In genomic region chr4:82430193-82431025, GRCh38 we compare ENCODE assay signal across 8 cellular contexts. TPM values are rescaled to one million over a fixed set of nuclear protein-coding genes. Genes with fewer than 3 reads are reported as not detected.
DNase-seq lines count a peak whose midpoint lies in the region; ATAC-seq lines count a peak whose summit lies in the region.

TSS of gene ENOPH1 (plus strand) at chr4:82430590. CDS start at chr4:82430830, 240 bp downstream.
TSS of gene HNRNPDL (minus strand) at chr4:82430462. CDS start at chr4:82429690, 772 bp downstream.

- peaks cover 59% of the 10 kb centered on the region for H3K36me3 ChIP-seq in NT2/D1 (ENCODE audit: insufficient read depth, insufficient read length, low read length)
- H3K36me3 ChIP-seq in endocrine pancreas (ENCODE audit: control insufficient read depth, insufficient read depth, low read length), result no peaks in the 10 kb centered on the region
- H3K36me3 ChIP-seq in mesodermal cell (ENCODE audit: control insufficient read depth, insufficient read depth, low read length), result peaks cover 47% of the 10 kb centered on the region

- peak within 1 kb of the TSS; percentile 97 for H3K4me3 Mint-ChIP-seq in activated CD8-positive, alpha-beta memory T cell treated with anti-CD3 and anti-CD28 coated beads, Interleukin-2, amount 10 ng/mL, durations not matched to agents 7 days and 5 days

- H3K9me3 Mint-ChIP-seq in activated CD8-positive, alpha-beta memory T cell treated with anti-CD3 and anti-CD28 coated beads, Interleukin-2, amount 10 ng/mL, durations not matched to agents 7 days and 5 days (ENCODE audit: low read depth), result no peaks in the 10 kb centered on the region

- peak within 1 kb of the TSS; percentile 98 for H3K27ac Mint-ChIP-seq in activated CD8-positive, alpha-beta memory T cell treated with anti-CD3 and anti-CD28 coated beads, Interleukin-2, amount 10 ng/mL, durations not matched to agents 7 days and 5 days

- H3K9me3 ChIP-seq in NT2/D1 (ENCODE audit: insufficient read depth, low read length), result no peaks in the 10 kb centered on the region
- H3K9me3 ChIP-seq in endocrine pancreas (ENCODE audit: control insufficient read depth, low read length), result no peaks in the 10 kb centered on the region
- H3K9me3 ChIP-seq in mesodermal cell (ENCODE audit: control insufficient read depth, low read length), result no peaks in the 10 kb centered on the region

- 0% methylated on average over 44 to 61 of the region's 85 CpGs for WGBS in mesodermal cell (ENCODE audit: insufficient coverage in 2 of 2), 2 experiments

- peak; percentile 61 for ATAC-seq in GM21381 (IDR thresholded peaks at IDR 0.05; ENCODE audit: unreplicated experiment)
- peak; percentile 79 for ATAC-seq in activated CD8-positive, alpha-beta memory T cell treated with anti-CD3 and anti-CD28 coated beads, Interleukin-2, amount 10 ng/mL, durations not matched to agents 7 days and 5 days

- H3K4me1 Mint-ChIP-seq in activated CD8-positive, alpha-beta memory T cell treated with anti-CD3 and anti-CD28 coated beads, Interleukin-2, amount 10 ng/mL, durations not matched to agents 7 days and 5 days, result peaks cover 59% of the 10 kb centered on the region

- peak within 1 kb of the TSS; percentile 99 for H3K9ac ChIP-seq in NT2/D1 (ENCODE audit: insufficient read length, low read depth)
- H3K9ac ChIP-seq in endocrine pancreas (ENCODE audit: control insufficient read depth, insufficient read depth, low read length), result peak within 1 kb of the TSS; percentile 78

- peak; percentile 98 for DNase-seq in COR-L47 (lab: John Stamatoyannopoulos, UW)
- DNase-seq in HUDEP-2 (lab: John Stamatoyannopoulos, UW; ENCODE audit: unreplicated experiment in 76 of 76), result peak; percentile 16 to 98 (median 95)
- DNase-seq in NT2/D1 (ENCODE audit: low read depth, low spot score), result peak; percentile 89
- peak; percentile 97 for DNase-seq in activated CD8-positive, alpha-beta memory T cell treated with anti-CD3 and anti-CD28 coated beads, Interleukin-2, amount 10 ng/mL, durations not matched to agents 7 days and 5 days
- peak; percentile 95 to 96 for DNase-seq in stimulated activated CD8-positive, alpha-beta memory T cell treated with anti-CD3 and anti-CD28 coated beads, Interleukin-15, amount 100 ng/mL, for 4 hours (ENCODE audit: low read depth in 2 of 2)

- CTCF ChIA-PET in activated CD8-positive, alpha-beta memory T cell treated with anti-CD3 and anti-CD28 coated beads, Interleukin-2, amount 10 ng/mL, durations not matched to agents 7 days and 5 days (lab: Charles Lee), result interaction anchor here (1.4 to 2.4 kb wide), 5 partner anchors 11 to 76 kb away, joined by 5 to 23 read pairs (median 5); partner anchors contain the start of gene HNRNPD

- peaks cover 57% of the 10 kb centered on the region for H3K36me3 Mint-ChIP-seq in activated CD8-positive, alpha-beta memory T cell treated with anti-CD3 and anti-CD28 coated beads, Interleukin-2, amount 10 ng/mL, durations not matched to agents 7 days and 5 days

- H3K27me3 ChIP-seq in NT2/D1 (ENCODE audit: insufficient read depth, insufficient read length), result no peaks in the 10 kb centered on the region
- H3K27me3 ChIP-seq in endocrine pancreas (ENCODE audit: control insufficient read depth, insufficient read depth, low read length), result no peaks in the 10 kb centered on the region

- no peaks in the 10 kb centered on the region for H3K4me1 ChIP-seq in NT2/D1 (ENCODE audit: insufficient read depth, insufficient read length)
- H3K4me1 ChIP-seq in endocrine pancreas (ENCODE audit: control insufficient read depth, insufficient read depth, low read length), result peaks cover 20% of the 10 kb centered on the region
- peaks cover 8% of the 10 kb centered on the region for H3K4me1 ChIP-seq in mesodermal cell (ENCODE audit: control insufficient read depth, insufficient read depth, low read length, poor library complexity, severe bottlenecking)

- no peaks in the 10 kb centered on the region for H3K27me3 Mint-ChIP-seq in activated CD8-positive, alpha-beta memory T cell treated with anti-CD3 and anti-CD28 coated beads, Interleukin-2, amount 10 ng/mL, durations not matched to agents 7 days and 5 days

- H3K27ac ChIP-seq in mesodermal cell (ENCODE audit: low read depth, low read length, severe bottlenecking), result peak within 1 kb of the TSS; percentile 99

- H3K4me3 ChIP-seq in NT2/D1 (ENCODE audit: insufficient read length, low read depth), result peak within 1 kb of the TSS; percentile 94
- peak within 1 kb of the TSS; percentile 85 for H3K4me3 ChIP-seq in endocrine pancreas (ENCODE audit: control insufficient read depth, insufficient read depth, low read length)
- peak within 1 kb of the TSS; percentile 90 for H3K4me3 ChIP-seq in mesodermal cell (ENCODE audit: extremely low read depth, insufficient read depth, low read length, poor library complexity, severe bottlenecking)

RNA-seq across cellular contexts. Expression of gene ENOPH1, which starts in this region (rescaled TPM):
- total RNA-seq in activated CD8-positive, alpha-beta memory T cell treated with anti-CD3 and anti-CD28 coated beads, Interleukin-2, amount 10 ng/mL, durations not matched to agents 7 days and 5 days, result 10 to 100 TPM; 40.6 to 46.6 TPM
- polyA plus RNA-seq in mesodermal cell (2013, experiment 1 of 2), result 41.4 TPM
- polyA plus RNA-seq in mesodermal cell (2013, experiment 2 of 2), result 40.2 TPM

RNA-seq across cellular contexts. Expression of gene HNRNPDL, which starts in this region (rescaled TPM):
- total RNA-seq in activated CD8-positive, alpha-beta memory T cell treated with anti-CD3 and anti-CD28 coated beads, Interleukin-2, amount 10 ng/mL, durations not matched to agents 7 days and 5 days, result 100 to 1,000 TPM; 317 to 343 TPM
- polyA plus RNA-seq in mesodermal cell (2013, experiment 1 of 2), result 284 TPM
- 351 TPM for polyA plus RNA-seq in mesodermal cell (2013, experiment 2 of 2)

Comparison
In these comparisons a context has a peak if more than half of its experiments do, and no peak if none do; other contexts are left out.
1. Peak in every context shown above with its lines: DNase-seq, ATAC-seq, H3K4me3 ChIP-seq and H3K27ac ChIP-seq.